19 cellular contexts compared by ENCODE assay signal in the genomic region with DNA sequence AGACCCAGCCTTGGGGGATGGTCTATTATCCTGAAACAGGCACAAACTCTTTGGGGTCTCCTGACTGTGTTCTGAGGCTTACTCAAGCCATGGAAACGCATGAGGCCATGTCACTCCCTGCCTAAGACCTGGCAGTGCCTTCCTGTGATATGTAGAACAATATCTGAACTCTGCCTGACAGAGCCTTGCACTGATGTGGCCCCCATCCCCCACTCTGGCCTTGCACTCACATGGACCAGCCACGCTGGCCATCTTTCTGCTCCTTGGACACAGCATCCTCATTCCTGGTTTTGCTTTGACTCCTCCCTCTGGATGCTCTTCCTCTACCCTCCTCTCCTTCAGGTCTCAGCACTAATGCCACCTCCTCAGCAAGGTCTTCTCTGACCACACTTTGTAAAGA.
"Had no signal": no experiment of that assay in that cellular context is flagged by ENCODE, and none has a peak within 500 bp of the region (broad histone marks: within the 10 kb centered on the region; RNA-seq: fewer than 3 reads in every experiment).

No MANE protein-coding gene starts in this region.

- H3K4me3 ChIP-seq: SJSA1, SK-N-MC had no signal

- H3K36me3 ChIP-seq: SJSA1 had no signal

- H3K9me3 ChIP-seq: SJSA1 had no signal

- H3K4me1 ChIP-seq: SJSA1 had no signal

- H3K27me3 ChIP-seq: SJSA1 had no signal

- H3K27ac ChIP-seq: SJSA1, SK-N-MC had no signal

- DNase-seq: KBM-7, MM.1S, NCI-H1092 treated with DMSO at 0.1 percent for 48 hours, NCI-H1436, NCI-H187, NCI-H2029, NCI-H2081 treated with DMSO at 0.1 percent for 48 hours, NCI-H2171, NCI-H226, NCI-H446, NCI-H510A, NCI-H524 treated with DMSO at 0.1 percent for 48 hours, NCI-H69, NCI-H774, Right ventricle myocardium superior, RPMI8226, SIG-M5 had no signal
